Comparison of ENCODE assay signal across 8 cellular contexts in the genomic region with DNA sequence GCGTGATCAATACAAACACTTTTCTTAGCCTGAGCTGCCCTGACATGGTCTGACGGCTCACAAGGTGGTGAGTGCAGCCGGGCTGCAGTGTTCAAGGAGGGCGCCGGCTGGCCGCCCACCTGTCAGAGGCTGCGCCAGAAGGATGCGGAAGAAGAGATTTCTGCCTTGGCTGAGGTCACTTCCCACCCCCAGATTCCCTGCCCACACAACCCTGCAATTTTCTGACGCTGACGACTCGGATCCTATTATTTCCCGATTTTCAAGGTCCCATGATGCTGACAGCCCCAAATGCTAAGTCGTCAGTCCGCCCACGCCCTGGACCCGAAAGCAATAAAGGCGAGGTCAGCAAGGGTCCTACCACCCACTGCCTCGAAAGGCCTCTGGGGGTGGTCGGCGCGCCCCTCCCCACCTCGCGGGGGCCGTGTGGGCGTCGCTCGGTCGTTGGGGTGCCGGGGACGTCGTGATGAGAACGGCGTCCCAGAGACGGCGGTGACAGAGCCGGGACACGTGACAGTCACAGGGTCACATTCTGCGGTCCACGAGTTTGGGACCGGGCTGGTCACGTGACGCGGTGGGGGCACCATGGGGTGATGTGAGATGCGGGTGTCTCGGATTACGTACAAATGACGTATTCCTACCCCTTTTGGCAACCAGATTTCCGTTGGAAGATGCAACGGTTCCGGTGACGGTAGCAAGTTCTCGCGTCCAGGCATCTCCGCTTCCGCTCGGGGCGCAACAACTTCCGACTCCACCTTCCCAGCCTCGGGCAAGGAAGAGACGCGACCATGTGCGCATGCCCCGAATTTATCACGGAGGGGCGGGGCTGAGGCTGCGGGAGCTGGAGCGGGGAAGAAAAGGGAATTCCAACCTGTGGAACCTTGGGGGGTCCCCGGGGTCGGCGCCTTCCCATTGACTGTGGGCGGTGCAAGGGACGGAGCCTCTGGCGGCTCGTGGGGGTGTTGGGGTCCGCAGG. TPM values are rescaled to one million over a fixed set of nuclear protein-coding genes. Genes with fewer than 3 reads are reported as not detected.
DNase-seq lines count a peak whose midpoint lies in the region; ATAC-seq and TF ChIP-seq lines count a peak whose summit lies in the region.

A gene with protein sequence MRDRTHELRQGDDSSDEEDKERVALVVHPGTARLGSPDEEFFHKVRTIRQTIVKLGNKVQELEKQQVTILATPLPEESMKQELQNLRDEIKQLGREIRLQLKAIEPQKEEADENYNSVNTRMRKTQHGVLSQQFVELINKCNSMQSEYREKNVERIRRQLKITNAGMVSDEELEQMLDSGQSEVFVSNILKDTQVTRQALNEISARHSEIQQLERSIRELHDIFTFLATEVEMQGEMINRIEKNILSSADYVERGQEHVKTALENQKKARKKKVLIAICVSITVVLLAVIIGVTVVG (plus strand): TSS at position 823 of the 973 bp plus-strand sequence. CDS start 248 bp downstream, outside the sequence.

- H3K36me3 ChIP-seq in BE2C, result no peaks in the 10 kb centered on the region

- POLR2A ChIA-PET in activated CD4-positive, alpha-beta T cell treated with anti-CD3 and anti-CD28 coated beads, Interleukin-2, amount 10 ng/mL, durations not matched to agents 7 days and 5 days (lab: Charles Lee), result interaction anchor here (0.8 to 1.0 kb wide), 2 partner anchors 40 to 41 kb away, joined by 3 read pairs; a partner anchor contains a TSS

- H3K9me3 Mint-ChIP-seq in activated CD4-positive, alpha-beta T cell treated with anti-CD3 and anti-CD28 coated beads, Interleukin-2, amount 10 ng/mL, durations not matched to agents 7 days and 5 days, result no peaks in the 10 kb centered on the region

- peak within 1 kb of the TSS; percentile 97 for H3K4me3 ChIP-seq in BE2C (ENCODE audit: low read depth, low read length)

- H3K27me3 ChIP-seq in BE2C, result no peaks in the 10 kb centered on the region

- H3K4me1 Mint-ChIP-seq in activated CD4-positive, alpha-beta T cell treated with anti-CD3 and anti-CD28 coated beads, Interleukin-2, amount 10 ng/mL, durations not matched to agents 7 days and 5 days, result peaks cover 23% of the 10 kb centered on the region

- H3K4me1 ChIP-seq in BE2C, result no peaks in the 10 kb centered on the region

- peak within 1 kb of the TSS; percentile 96 for H3K27ac Mint-ChIP-seq in activated CD4-positive, alpha-beta T cell treated with anti-CD3 and anti-CD28 coated beads, Interleukin-2, amount 10 ng/mL, durations not matched to agents 7 days and 5 days

- no peaks in the 10 kb centered on the region for H3K27me3 Mint-ChIP-seq in activated CD4-positive, alpha-beta T cell treated with anti-CD3 and anti-CD28 coated beads, Interleukin-2, amount 10 ng/mL, durations not matched to agents 7 days and 5 days

- TF ChIP-seq CTCF in BE2C (IDR thresholded peaks at IDR 0.05; ENCODE audit: low read depth, low read length), result no peak

- peak; percentile 90 for ATAC-seq in GM19324 (IDR thresholded peaks at IDR 0.05; ENCODE audit: low FRiP score, unreplicated experiment)
- peak; percentile 57 for ATAC-seq in HG03469 (IDR thresholded peaks at IDR 0.05; ENCODE audit: unreplicated experiment)

- peaks cover 13% of the 10 kb centered on the region for H3K36me3 Mint-ChIP-seq in activated CD4-positive, alpha-beta T cell treated with anti-CD3 and anti-CD28 coated beads, Interleukin-2, amount 10 ng/mL, durations not matched to agents 7 days and 5 days (ENCODE audit: low read depth)

- peak within 1 kb of the TSS; percentile 88 for H3K4me3 Mint-ChIP-seq in activated CD4-positive, alpha-beta T cell treated with anti-CD3 and anti-CD28 coated beads, Interleukin-2, amount 10 ng/mL, durations not matched to agents 7 days and 5 days

- no peaks in the 10 kb centered on the region for H3K9me3 ChIP-seq in BE2C

- DNase-seq in BE2C (peak; percentile 96), NCI-H526 treated with DMSO at 0.1 percent for 48 hours (lab: John Stamatoyannopoulos, UW) (peak; percentile 75), cortex of kidney (lab: John Stamatoyannopoulos, UW) (peak; percentile 65), left kidney (ENCODE audit: low read depth, low spot score) (peak; percentile 99)
- peak; percentile 99 for DNase-seq in activated CD4-positive, alpha-beta T cell treated with anti-CD3 and anti-CD28 coated beads, Interleukin-2, amount 10 ng/mL, durations not matched to agents 7 days and 5 days
- peak; percentile 97 to 98 for DNase-seq in stimulated activated CD4-positive, alpha-beta T cell treated with anti-CD3 and anti-CD28 coated beads, Interleukin-2, amount 100 ng/mL, for 24 hours

- CTCF ChIA-PET in activated CD4-positive, alpha-beta T cell treated with anti-CD3 and anti-CD28 coated beads, Interleukin-2, amount 10 ng/mL, durations not matched to agents 7 days and 5 days (lab: Charles Lee), result interaction anchor here (1.1 kb wide), 1 partner anchor 17 kb away, joined by 3 read pairs; no protein-coding TSS in a partner anchor

RNA-seq across cellular contexts. Expression of the gene that starts here (rescaled TPM):
- polyA plus RNA-seq in BE2C (2012; ENCODE audit: insufficient read depth, insufficient read length, low read depth), result 44.9 TPM
- total RNA-seq in activated CD4-positive, alpha-beta T cell treated with anti-CD3 and anti-CD28 coated beads, Interleukin-2, amount 10 ng/mL, durations not matched to agents 7 days and 5 days, result 10 to 100 TPM; 48.0 to 56.7 TPM

Comparison
In these comparisons a context has a peak if more than half of its experiments do, and no peak if none do; other contexts are left out.
1. Peak in every context shown above with its lines: DNase-seq, ATAC-seq and H3K4me3 ChIP-seq.